In genomic region chr7:22698762-22699161, GRCh38 we compare ENCODE assay signal across 1 cellular context.
TF ChIP-seq lines count a peak whose summit lies in the region.

No MANE protein-coding gene starts in this region.

TF ChIP-seq in WTC11, 78 proteins besides CTCF, POLR2A, EP300 and RAD21 (continued from another document):
- TF ChIP-seq AFF4 (CRISPR knock-in tag; IDR thresholded peaks at IDR 0.05; ENCODE audit: borderline replicate concordance) (no peak), FOXP1 (CRISPR knock-in tag; IDR thresholded peaks at IDR 0.05; ENCODE audit: borderline replicate concordance) (no peak), ZNF263 (CRISPR knock-in tag; IDR thresholded peaks at IDR 0.05; ENCODE audit: low read depth) (no peak), ERG (CRISPR knock-in tag; IDR thresholded peaks at IDR 0.05) (no peak), KAT7 (CRISPR knock-in tag; IDR thresholded peaks at IDR 0.05; ENCODE audit: borderline replicate concordance) (no peak)
TF ChIP-seq in WTC11: peak in this region for 0.
